In genomic region chr11:60899021-60899936, GRCh38 we compare ENCODE assay signal across 9 cellular contexts. TPM values are rescaled to one million over a fixed set of nuclear protein-coding genes. Genes with fewer than 3 reads are reported as not detected.
DNase-seq lines count a peak whose midpoint lies in the region; ATAC-seq and TF ChIP-seq lines count a peak whose summit lies in the region.
"Had no signal": no experiment of that assay in that cellular context is flagged by ENCODE, and none has a peak within 500 bp of the region (broad histone marks: within the 10 kb centered on the region; RNA-seq: fewer than 3 reads in every experiment).

No MANE protein-coding gene starts in this region.

- no peak for TF ChIP-seq POLR2A in vagina (IDR thresholded peaks at IDR 0.05)

- H3K36me3 ChIP-seq in vagina = peaks cover 5 to 92% of the 10 kb centered on the region in 2 donors

- DNase-seq in activated CD8-positive, alpha-beta memory T cell treated with anti-CD3 and anti-CD28 coated beads, Interleukin-2, amount 50 U/mL, for 48 hours = peak; percentile 57
- no peak for DNase-seq in activated CD8-positive, alpha-beta memory T cell treated with anti-CD3 and anti-CD28 coated beads, Interleukin-2, amount 50 U/mL, for 4 hours
- DNase-seq in HPDE6-E6E7 (ENCODE audit: extremely low spot score) = peak; percentile 44
- DNase-seq in RPMI8226 = peak; percentile 39
- DNase-seq in dedifferentiated amniotic fluid mesenchymal stem cell (ENCODE audit: extremely low spot score) = peak; percentile 81
- peak; percentile 79 to 87 for DNase-seq in lung microvascular endothelial cell (ENCODE audit: low read depth in 2 of 2)
- no peak for DNase-seq in vagina (ENCODE audit: extremely low spot score in 2 of 2)

- ATAC-seq in HG03457 (IDR thresholded peaks at IDR 0.05; ENCODE audit: unreplicated experiment) = no peak

- intact Hi-C loops in vagina (cut with DNase I) = loop anchor here (2.0 kb wide), 1 partner anchor 66 kb away; no protein-coding TSS in a partner anchor

- TF ChIP-seq CTCF in vagina (IDR thresholded peaks at IDR 0.05) = peak; percentile 64 to 88 (median 84)

- H3K27ac ChIP-seq in vagina = no peak overlapping the region

- no peaks in the 10 kb centered on the region for H3K27me3 ChIP-seq in vagina

- no peak overlapping the region for H3K4me3 ChIP-seq in vagina

- H3K4me1 ChIP-seq in vagina = peaks cover 11% of the 10 kb centered on the region

- H3K9me3 ChIP-seq in vagina = no peaks in the 10 kb centered on the region

RNA-seq across cellular contexts. Expression of gene PRPF19, which starts 7.1 kb away (rescaled TPM):
- total RNA-seq in lung microvascular endothelial cell = 44.6 and 47.1 TPM in 2 replicates
- 54.0 TPM for total RNA-seq in vagina

RNA-seq across cellular contexts. Expression of gene TMEM109, which starts 14.7 kb away (rescaled TPM):
- total RNA-seq in lung microvascular endothelial cell (68.6 and 70.2 TPM in 2 replicates), vagina (127 TPM)

RNA-seq across cellular contexts. Expression of gene TMEM132A, which starts 25.0 kb away (rescaled TPM):
- total RNA-seq in lung microvascular endothelial cell = 49.7 and 56.2 TPM in 2 replicates
- total RNA-seq in vagina = 6.1 TPM

RNA-seq across cellular contexts. Expression of gene ZP1, which starts 31.9 kb away (rescaled TPM):
- not detected in 2 replicates for total RNA-seq in lung microvascular endothelial cell
- total RNA-seq in vagina = not detected
- total RNA-seq: glomerular endothelial cell had no signal

RNA-seq across cellular contexts. Expression of gene PTGDR2, which starts 43.5 kb away (rescaled TPM):
- total RNA-seq in lung microvascular endothelial cell (under 0.01 TPM in 1 of 2 replicates, not detected in the other), vagina (0.25 TPM)
- total RNA-seq: glomerular endothelial cell had no signal

Comparison
In these comparisons a context has a peak if more than half of its experiments do, and no peak if none do; other contexts are left out.
1. DNase-seq: peak in activated CD8-positive, alpha-beta memory T cell treated with anti-CD3 and anti-CD28 coated beads, Interleukin-2, amount 50 U/mL, for 48 hours (single experiment), HPDE6-E6E7 (single experiment), RPMI8226 (single experiment), dedifferentiated amniotic fluid mesenchymal stem cell (single experiment) and lung microvascular endothelial cell (2 of 2); none in activated CD8-positive, alpha-beta memory T cell treated with anti-CD3 and anti-CD28 coated beads, Interleukin-2, amount 50 U/mL, for 4 hours (single experiment) and vagina (0 of 2).